In genomic region chr17:43736389-43736788, GRCh38 we compare ENCODE assay signal across 31 cellular contexts. TPM values are rescaled to one million over a fixed set of nuclear protein-coding genes. Genes with fewer than 3 reads are reported as not detected.
"Had no signal": no experiment of that assay in that cellular context is flagged by ENCODE, and none has a peak within 500 bp of the region (broad histone marks: within the 10 kb centered on the region; RNA-seq: fewer than 3 reads in every experiment).

No MANE protein-coding gene starts in this region.

- H3K79me2 ChIP-seq: hepatocyte had no signal

- DNase-seq: activated CD4-positive, alpha-beta T cell treated with anti-CD3 and anti-CD28 coated beads for 4 hours; activated CD4-positive, alpha-beta T cell treated with anti-CD3 and anti-CD28 coated beads, Interleukin-2, amount 50 U/mL, for 4 hours; activated effector memory CD4-positive, alpha-beta T cell treated with Interleukin-2 at 50 U/mL for 16 hours; activated naive CD4-positive, alpha-beta T cell treated with anti-CD3 and anti-CD28 coated beads for 36 hours; activated naive CD8-positive, alpha-beta T cell treated with anti-CD3 and anti-CD28 coated beads for 36 hours; activated T-cell treated with anti-CD3 and anti-CD28 coated beads for 4 hours; activated T-cell treated with anti-CD3 and anti-CD28 coated beads, Interleukin-2, amount 50 U/mL, for 72 hours; amniotic stem cell; dermis blood vessel endothelial cell; effector CD8-positive, alpha-beta T cell; islet precursor cell; left ventricle myocardium inferior; mucosa of descending colon; right lobe of liver; stimulated activated CD4-positive, alpha-beta T cell treated with anti-CD3 and anti-CD28 coated beads, Interleukin-4, amount 100 ng/mL, for 24 hours; stomach; thyroid gland; upper lobe of right lung had no signal

- FAIRE-seq: colon had no signal

- H3K4me3 ChIP-seq: gastroesophageal sphincter, hepatocyte, left ventricle myocardium inferior, mucosa of descending colon, right lobe of liver, skin epidermis, stomach, thyroid gland, upper lobe of right lung had no signal

- H3K27ac ChIP-seq: gastroesophageal sphincter, hepatocyte, left ventricle myocardium inferior, right lobe of liver, stomach, thyroid gland, upper lobe of right lung had no signal

- ATAC-seq: activated T-cell treated with anti-CD3 and anti-CD28 coated beads, Interleukin-2, amount 50 U/mL, for 72 hours; gastroesophageal sphincter; mucosa of descending colon; right lobe of liver; stimulated activated effector memory CD8-positive, alpha-beta T cell treated with anti-CD3 and anti-CD28 coated beads, Interleukin-12 subunit alpha, Interleukin-12 subunit beta, amount 100 ng/mL, for 72 hours; upper lobe of right lung had no signal

- H3K36me3 Mint-ChIP-seq: activated naive CD8-positive, alpha-beta T cell treated with anti-CD3 and anti-CD28 coated beads for 36 hours; stimulated activated effector memory CD8-positive, alpha-beta T cell treated with anti-CD3 and anti-CD28 coated beads, Interleukin-12 subunit alpha, Interleukin-12 subunit beta, amount 100 ng/mL, for 72 hours had no signal

- H3K4me1 Mint-ChIP-seq: activated naive CD8-positive, alpha-beta T cell treated with anti-CD3 and anti-CD28 coated beads for 36 hours; nephron; stimulated activated effector memory CD8-positive, alpha-beta T cell treated with anti-CD3 and anti-CD28 coated beads, Interleukin-12 subunit alpha, Interleukin-12 subunit beta, amount 100 ng/mL, for 72 hours had no signal

- H3K4me1 ChIP-seq: gastroesophageal sphincter, right lobe of liver, stomach, thyroid gland had no signal

- H3K9me3 ChIP-seq: gastroesophageal sphincter, left ventricle myocardium inferior, mucosa of descending colon, right lobe of liver, stomach, thyroid gland, upper lobe of right lung had no signal

- H3K27me3 ChIP-seq: gastroesophageal sphincter, hepatocyte, right lobe of liver, thyroid gland, upper lobe of right lung had no signal

- H3K4me3 Mint-ChIP-seq: activated naive CD4-positive, alpha-beta T cell treated with anti-CD3 and anti-CD28 coated beads for 36 hours; activated naive CD8-positive, alpha-beta T cell treated with anti-CD3 and anti-CD28 coated beads for 36 hours; activated T-cell treated with anti-CD3 and anti-CD28 coated beads, Interleukin-2, amount 50 U/mL, for 72 hours; nephron; stimulated activated effector memory CD8-positive, alpha-beta T cell treated with anti-CD3 and anti-CD28 coated beads, Interleukin-12 subunit alpha, Interleukin-12 subunit beta, amount 100 ng/mL, for 72 hours had no signal

- H3K9me3 Mint-ChIP-seq: activated naive CD4-positive, alpha-beta T cell treated with anti-CD3 and anti-CD28 coated beads for 36 hours; activated naive CD8-positive, alpha-beta T cell treated with anti-CD3 and anti-CD28 coated beads for 36 hours; nephron; stimulated activated effector memory CD8-positive, alpha-beta T cell treated with anti-CD3 and anti-CD28 coated beads, Interleukin-12 subunit alpha, Interleukin-12 subunit beta, amount 100 ng/mL, for 72 hours had no signal

- H3K4me2 ChIP-seq: hepatocyte had no signal

- H2AFZ ChIP-seq: hepatocyte had no signal

- H3K27ac Mint-ChIP-seq: activated naive CD4-positive, alpha-beta T cell treated with anti-CD3 and anti-CD28 coated beads for 36 hours; activated naive CD8-positive, alpha-beta T cell treated with anti-CD3 and anti-CD28 coated beads for 36 hours; activated T-cell treated with anti-CD3 and anti-CD28 coated beads, Interleukin-2, amount 50 U/mL, for 72 hours; nephron; stimulated activated effector memory CD8-positive, alpha-beta T cell treated with anti-CD3 and anti-CD28 coated beads, Interleukin-12 subunit alpha, Interleukin-12 subunit beta, amount 100 ng/mL, for 72 hours had no signal

- H3K36me3 ChIP-seq: gastroesophageal sphincter, left ventricle myocardium inferior, right lobe of liver, stomach, thyroid gland, upper lobe of right lung had no signal

RNA-seq across cellular contexts. Expression of gene SOST, which starts 22.2 kb away (rescaled TPM):
- total RNA-seq: activated naive CD4-positive, alpha-beta T cell treated with anti-CD3 and anti-CD28 coated beads for 36 hours; activated naive CD8-positive, alpha-beta T cell treated with anti-CD3 and anti-CD28 coated beads for 36 hours; activated T-cell treated with anti-CD3 and anti-CD28 coated beads, Interleukin-2, amount 50 U/mL, for 72 hours; dermis blood vessel endothelial cell; epithelial cell of proximal tubule; hepatocyte; lung microvascular endothelial cell; mesenteric fat pad; mucosa of descending colon; myocyte; osteocyte; posterior vena cava; right lobe of liver; stomach; T-helper 1 cell treated with Interleukin-12 subunit alpha and Interleukin-12 subunit beta and Interleukin-4 antibody, amounts not matched to agents 30 ng/mL and 1 ng/mL, for 36 hours; thyroid gland; upper lobe of right lung had no signal
- polyA plus RNA-seq: hepatocyte, stomach had no signal

RNA-seq across cellular contexts. Expression of gene CFAP97D1, which starts 43.8 kb away (rescaled TPM):
- total RNA-seq: activated naive CD4-positive, alpha-beta T cell treated with anti-CD3 and anti-CD28 coated beads for 36 hours; activated naive CD8-positive, alpha-beta T cell treated with anti-CD3 and anti-CD28 coated beads for 36 hours; activated T-cell treated with anti-CD3 and anti-CD28 coated beads, Interleukin-2, amount 50 U/mL, for 72 hours; dermis blood vessel endothelial cell; epithelial cell of proximal tubule; lung microvascular endothelial cell; mesenteric fat pad; mucosa of descending colon; myocyte; osteocyte; posterior vena cava; right lobe of liver; stomach; T-helper 1 cell treated with Interleukin-12 subunit alpha and Interleukin-12 subunit beta and Interleukin-4 antibody, amounts not matched to agents 30 ng/mL and 1 ng/mL, for 36 hours; upper lobe of right lung had no signal
- polyA plus RNA-seq: hepatocyte, stomach had no signal
